ENCODE assay signal across 8 cellular contexts in genomic region chr14:49634547-49635334, GRCh38. TPM values are rescaled to one million over a fixed set of nuclear protein-coding genes. Genes with fewer than 3 reads are reported as not detected.
A peak's percentile ranks its signal among the peaks of the same experiment; 100 is the strongest.
DNase-seq lines count a peak whose midpoint lies in the region; ATAC-seq and TF ChIP-seq lines count a peak whose summit lies in the region.

A gene with protein sequence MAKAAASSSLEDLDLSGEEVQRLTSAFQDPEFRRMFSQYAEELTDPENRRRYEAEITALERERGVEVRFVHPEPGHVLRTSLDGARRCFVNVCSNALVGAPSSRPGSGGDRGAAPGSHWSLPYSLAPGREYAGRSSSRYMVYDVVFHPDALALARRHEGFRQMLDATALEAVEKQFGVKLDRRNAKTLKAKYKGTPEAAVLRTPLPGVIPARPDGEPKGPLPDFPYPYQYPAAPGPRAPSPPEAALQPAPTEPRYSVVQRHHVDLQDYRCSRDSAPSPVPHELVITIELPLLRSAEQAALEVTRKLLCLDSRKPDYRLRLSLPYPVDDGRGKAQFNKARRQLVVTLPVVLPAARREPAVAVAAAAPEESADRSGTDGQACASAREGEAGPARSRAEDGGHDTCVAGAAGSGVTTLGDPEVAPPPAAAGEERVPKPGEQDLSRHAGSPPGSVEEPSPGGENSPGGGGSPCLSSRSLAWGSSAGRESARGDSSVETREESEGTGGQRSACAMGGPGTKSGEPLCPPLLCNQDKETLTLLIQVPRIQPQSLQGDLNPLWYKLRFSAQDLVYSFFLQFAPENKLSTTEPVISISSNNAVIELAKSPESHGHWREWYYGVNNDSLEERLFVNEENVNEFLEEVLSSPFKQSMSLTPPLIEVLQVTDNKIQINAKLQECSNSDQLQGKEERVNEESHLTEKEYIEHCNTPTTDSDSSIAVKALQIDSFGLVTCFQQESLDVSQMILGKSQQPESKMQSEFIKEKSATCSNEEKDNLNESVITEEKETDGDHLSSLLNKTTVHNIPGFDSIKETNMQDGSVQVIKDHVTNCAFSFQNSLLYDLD (minus strand): TSS chr14:49635244. CDS start chr14:49635149, 95 bp downstream.

- ATAC-seq in HG02970 (IDR thresholded peaks at IDR 0.05; ENCODE audit: low FRiP score, unreplicated experiment) = peak; percentile 31

- no peak for TF ChIP-seq CTCF in WERI-Rb-1 (IDR thresholded peaks at IDR 0.05; ENCODE audit: low read depth, low read length)
- no peak for TF ChIP-seq CTCF in breast epithelium (IDR thresholded peaks at IDR 0.05)

- intact Hi-C loops in breast epithelium (cut with DNase I; ENCODE audit: low total_unique reads) = no loop called here

- peaks cover 0 to 13% of the 10 kb centered on the region in 2 donors for H3K4me1 ChIP-seq in breast epithelium

- TF ChIP-seq POLR2A in breast epithelium (IDR thresholded peaks at IDR 0.05) = no peak

- H3K27ac ChIP-seq in WERI-Rb-1 = peak within 1 kb of the TSS; percentile 89
- H3K27ac ChIP-seq in breast epithelium = peak within 1 kb of the TSS; percentile 95

- H3K27me3 ChIP-seq in WERI-Rb-1 (ENCODE audit: insufficient read depth, low read depth, severe bottlenecking) (no peaks in the 10 kb centered on the region), breast epithelium (no peaks in the 10 kb centered on the region)

- no peaks in the 10 kb centered on the region for H3K9me3 ChIP-seq in WERI-Rb-1 (ENCODE audit: severe bottlenecking)
- H3K9me3 ChIP-seq in breast epithelium = no peaks in the 10 kb centered on the region

- H3K4me3 ChIP-seq in WERI-Rb-1 (ENCODE audit: low read depth, low read length) = peak within 1 kb of the TSS; percentile 85
- H3K4me3 ChIP-seq in breast epithelium = peak within 1 kb of the TSS; percentile 72 to 95 (median 85)

- H3K36me3 ChIP-seq in WERI-Rb-1 (peaks cover 31% of the 10 kb centered on the region), breast epithelium (no peaks in the 10 kb centered on the region)

- DNase-seq in NCI-H2081 (lab: John Stamatoyannopoulos, UW) (peak; percentile 54 to 82), NCI-H2081 treated with DMSO at 0.1 percent for 48 hours (lab: John Stamatoyannopoulos, UW) (no peak), NCI-H1694 treated with DMSO at 0.1 percent for 48 hours (lab: John Stamatoyannopoulos, UW) (peak; percentile 23), WERI-Rb-1 (peak; percentile 66), breast epithelium (ENCODE audit: low spot score in 2 of 2) (peak; percentile 56 to 58), iPS-NIHi7 (ENCODE audit: extremely low spot score) (peak; percentile 52)
- DNase-seq in stimulated activated CD4-positive, alpha-beta T cell treated with anti-CD3 and anti-CD28 coated beads, Interleukin-12 subunit alpha, Interleukin-12 subunit beta, amount 100 ng/mL, for 24 hours (ENCODE audit: low read depth in 2 of 2) = peak; percentile 29 to 40

RNA-seq across cellular contexts. Expression of the gene that starts here (rescaled TPM):
- total RNA-seq in breast epithelium = 10 to 100 TPM in 2 of 3 donors, 1 to 10 TPM in 1; 7.2 to 15.8 (median 12.1) TPM
